ENCODE assay signal across 27 cellular contexts in genomic region chr3:162666835-162667234, GRCh38.
"Had no signal": no experiment of that assay in that cellular context is flagged by ENCODE, and none has a peak within 500 bp of the region (broad histone marks: within the 10 kb centered on the region; RNA-seq: fewer than 3 reads in every experiment).

No MANE protein-coding gene starts in this region.

- DNase-seq: activated CD4-positive, alpha-beta T cell treated with anti-CD3 and anti-CD28 coated beads for 1 hour; activated CD4-positive, alpha-beta T cell treated with anti-CD3 and anti-CD28 coated beads for 48 hours; activated CD4-positive, alpha-beta T cell treated with anti-CD3 and anti-CD28 coated beads, Interleukin-2, amount 50 U/mL, for 1 hour; activated CD4-positive, alpha-beta T cell treated with anti-CD3 and anti-CD28 coated beads, Interleukin-2, amount 50 U/mL, for 48 hours; activated CD8-positive, alpha-beta memory T cell treated with anti-CD3 and anti-CD28 coated beads for 24 hours; activated CD8-positive, alpha-beta T cell treated with anti-CD3 and anti-CD28 coated beads for 36 hours; activated effector memory CD4-positive, alpha-beta T cell treated with anti-CD3 and anti-CD28 coated beads, Interleukin-2, amount 50 U/mL, for 16 hours; activated naive CD4-positive, alpha-beta T cell treated with anti-CD3 and anti-CD28 coated beads for 36 hours; activated naive CD8-positive, alpha-beta T cell treated with anti-CD3 and anti-CD28 coated beads for 36 hours; activated T-cell treated with anti-CD3 and anti-CD28 coated beads, Interleukin-2, amount 50 U/mL, for 4 hours; central memory CD4-positive, alpha-beta T cell; cerebellar nuclear complex; colonic mucosa; effector CD8-positive, alpha-beta T cell; esophagus squamous epithelium; foreskin melanocyte; head of caudate nucleus; T-helper 1 cell; T-helper 17 cell had no signal

- H3K4me1 ChIP-seq: ascending aorta, breast epithelium, colonic mucosa, esophagus squamous epithelium had no signal

- H3K27me3 Mint-ChIP-seq: activated CD8-positive, alpha-beta T cell treated with anti-CD3 and anti-CD28 coated beads for 36 hours; activated naive CD4-positive, alpha-beta T cell treated with anti-CD3 and anti-CD28 coated beads, Interleukin-2, amount 50 U/mL, for 24 hours; activated naive CD8-positive, alpha-beta T cell treated with anti-CD3 and anti-CD28 coated beads for 36 hours; T-helper 17 cell had no signal

- H3K36me3 Mint-ChIP-seq: activated naive CD4-positive, alpha-beta T cell treated with anti-CD3 and anti-CD28 coated beads, Interleukin-2, amount 50 U/mL, for 24 hours; activated naive CD8-positive, alpha-beta T cell treated with anti-CD3 and anti-CD28 coated beads for 36 hours; brain had no signal

- H3K36me3 ChIP-seq: ascending aorta, breast epithelium, cardiac muscle cell, colonic mucosa, esophagus squamous epithelium, gastroesophageal sphincter had no signal

- H3K27me3 ChIP-seq: ascending aorta, breast epithelium, cardiac muscle cell, colonic mucosa, esophagus squamous epithelium, gastroesophageal sphincter had no signal

- H3K9me3 ChIP-seq: ascending aorta, breast epithelium, colonic mucosa, gastroesophageal sphincter had no signal

- H3K27ac Mint-ChIP-seq: activated CD8-positive, alpha-beta T cell treated with anti-CD3 and anti-CD28 coated beads for 36 hours; activated naive CD4-positive, alpha-beta T cell treated with anti-CD3 and anti-CD28 coated beads for 36 hours; activated naive CD4-positive, alpha-beta T cell treated with anti-CD3 and anti-CD28 coated beads, Interleukin-2, amount 50 U/mL, for 24 hours; activated naive CD8-positive, alpha-beta T cell treated with anti-CD3 and anti-CD28 coated beads for 36 hours; activated T-helper 2 cell treated with anti-CD3 and anti-CD28 coated beads, Interferon-gamma antibody, Interleukin-2, Interleukin-4, amounts not matched to agents 10 μg/mL and 5 μg/mL and 100 μg/mL, durations not matched to agents 14 hours and 24 hours and 36 hours; brain; T-helper 17 cell had no signal

- H3K4me3 ChIP-seq: ascending aorta, breast epithelium, cardiac muscle cell, colonic mucosa, esophagus squamous epithelium, gastroesophageal sphincter had no signal

- H3K4me1 Mint-ChIP-seq: activated naive CD4-positive, alpha-beta T cell treated with anti-CD3 and anti-CD28 coated beads, Interleukin-2, amount 50 U/mL, for 24 hours; activated naive CD8-positive, alpha-beta T cell treated with anti-CD3 and anti-CD28 coated beads for 36 hours; brain; T-helper 17 cell had no signal

- ATAC-seq: activated CD8-positive, alpha-beta T cell treated with anti-CD3 and anti-CD28 coated beads for 36 hours; activated T-cell treated with anti-CD3 and anti-CD28 coated beads, Interleukin-2, amount 50 U/mL, for 4 hours; gastroesophageal sphincter; T-helper 17 cell had no signal

- H3K4me3 Mint-ChIP-seq: activated CD8-positive, alpha-beta T cell treated with anti-CD3 and anti-CD28 coated beads for 36 hours; activated naive CD4-positive, alpha-beta T cell treated with anti-CD3 and anti-CD28 coated beads for 36 hours; activated naive CD4-positive, alpha-beta T cell treated with anti-CD3 and anti-CD28 coated beads, Interleukin-2, amount 50 U/mL, for 24 hours; activated naive CD8-positive, alpha-beta T cell treated with anti-CD3 and anti-CD28 coated beads for 36 hours; activated T-cell treated with anti-CD3 and anti-CD28 coated beads, Interleukin-2, amount 50 U/mL, for 4 hours; brain; T-helper 17 cell had no signal

- H3K27ac ChIP-seq: ascending aorta, breast epithelium, cardiac muscle cell, colonic mucosa, epithelial cell of prostate, esophagus squamous epithelium, gastroesophageal sphincter had no signal
